11 cellular contexts compared by ENCODE assay signal in genomic region chr17:83064732-83065659, GRCh38. TPM values are rescaled to one million over a fixed set of nuclear protein-coding genes. Genes with fewer than 3 reads are reported as not detected.
A peak's percentile ranks its signal among the peaks of the same experiment; 100 is the strongest.
DNase-seq lines count a peak whose midpoint lies in the region; ATAC-seq and TF ChIP-seq lines count a peak whose summit lies in the region.
"Had no signal": no experiment of that assay in that cellular context is flagged by ENCODE, and none has a peak within 500 bp of the region (broad histone marks: within the 10 kb centered on the region; RNA-seq: fewer than 3 reads in every experiment).

No MANE protein-coding gene starts in this region.

- H3K4me3 Mint-ChIP-seq in natural killer cell: no peak overlapping the region

- H3K4me1 ChIP-seq in aorta (ENCODE audit: control insufficient read depth in 1 of 2, insufficient read depth in 2 of 2, low read length in 2 of 2): no peaks in the 10 kb centered on the region

- intact Hi-C loops in natural killer cell (cut with micrococcal nuclease) (no loop called here), aorta (cut with DNase I) (no loop called here)

- H3K27ac Mint-ChIP-seq in natural killer cell: no peak overlapping the region

- no peak overlapping the region for H3K27ac ChIP-seq in aorta (ENCODE audit: low read depth in 1 of 2, low read length in 2 of 2)
- H3K27ac ChIP-seq: BLaER1 treated with 17β-estradiol and CSF1 and Interleukin-3, amounts not matched to agents 10 nM and 100 nM had no signal

- TF ChIP-seq CTCF in natural killer cell (IDR thresholded peaks at IDR 0.05): no peak

- ATAC-seq in natural killer cell: no peak
- ATAC-seq in aorta (ENCODE audit: low FRiP score): no peak
- no peak for ATAC-seq in HG02678 (IDR thresholded peaks at IDR 0.05; ENCODE audit: unreplicated experiment)

- peaks cover 0 to 2% of the 10 kb centered on the region in 2 donors for H3K27me3 Mint-ChIP-seq in natural killer cell (ENCODE audit: low read depth in 2 of 2)

- H3K9me3 ChIP-seq in aorta (ENCODE audit: control insufficient read depth, low read length): no peaks in the 10 kb centered on the region
- H3K9me3 ChIP-seq: BLaER1 treated with 17β-estradiol and CSF1 and Interleukin-3, amounts not matched to agents 10 nM and 100 nM had no signal

- 90% methylated on average over 37 of the region's 37 CpGs for WGBS in aorta, 2 donors

- H3K36me3 ChIP-seq in aorta (ENCODE audit: control insufficient read depth in 1 of 2, insufficient read depth in 2 of 2, low read length in 1 of 2): no peaks in the 10 kb centered on the region
- H3K36me3 ChIP-seq: BLaER1 treated with 17β-estradiol and CSF1 and Interleukin-3, amounts not matched to agents 10 nM and 100 nM had no signal

- peak; percentile 1 for DNase-seq in stimulated activated CD4-positive, alpha-beta T cell treated with anti-CD3 and anti-CD28 coated beads, Interleukin-4, amount 100 ng/mL, for 1 hour
- DNase-seq in stimulated activated CD4-positive, alpha-beta T cell treated with anti-CD3 and anti-CD28 coated beads, Interleukin-15, amount 100 ng/mL, for 24 hours: no peak
- DNase-seq in dermis blood vessel endothelial cell (peak; percentile 68), natural killer cell (peak; percentile 11), aorta (peak; percentile 45 to 72), kidney glomerular epithelial cell (lab: John Stamatoyannopoulos, UW) (no peak)
- no peak for DNase-seq in stimulated activated CD4-positive, alpha-beta T cell treated with anti-CD3 and anti-CD28 coated beads, Interleukin-4, amount 100 ng/mL, for 24 hours
- DNase-seq: cerebellar nuclear complex, foreskin fibroblast had no signal

- H3K4me1 Mint-ChIP-seq in natural killer cell: peaks cover 4 to 16% of the 10 kb centered on the region in 2 donors

- no peaks in the 10 kb centered on the region for H3K9me3 Mint-ChIP-seq in natural killer cell

- no peak overlapping the region for H3K4me3 ChIP-seq in aorta (ENCODE audit: low read length in 2 of 2)
- H3K4me3 ChIP-seq: BLaER1 treated with 17β-estradiol and CSF1 and Interleukin-3, amounts not matched to agents 10 nM and 100 nM had no signal

- H3K27me3 ChIP-seq in aorta (ENCODE audit: control insufficient read depth in 1 of 2, insufficient read depth in 2 of 2, low read length in 1 of 2): no peaks in the 10 kb centered on the region
- H3K27me3 ChIP-seq: BLaER1 treated with 17β-estradiol and CSF1 and Interleukin-3, amounts not matched to agents 10 nM and 100 nM had no signal

- no peaks in the 10 kb centered on the region for H3K36me3 Mint-ChIP-seq in natural killer cell

RNA-seq across cellular contexts. Expression of gene METRNL, which starts 14.4 kb away (rescaled TPM):
- total RNA-seq in dermis blood vessel endothelial cell (80.6 and 85.3 TPM in 2 replicates), natural killer cell (100 to 1,000 TPM; 227 to 390 (median 325) TPM), aorta (100 to 1,000 TPM; 126 to 176 TPM)
- 10 to 100 TPM; 35.3 to 81.5 TPM for polyA plus RNA-seq in aorta

Comparison
In these comparisons a context has a peak if more than half of its experiments do, and no peak if none do; other contexts are left out.
1. DNase-seq: peak in stimulated activated CD4-positive, alpha-beta T cell treated with anti-CD3 and anti-CD28 coated beads, Interleukin-4, amount 100 ng/mL, for 1 hour (single experiment), dermis blood vessel endothelial cell (single experiment), natural killer cell (single experiment) and aorta (2 of 2); none in stimulated activated CD4-positive, alpha-beta T cell treated with anti-CD3 and anti-CD28 coated beads, Interleukin-15, amount 100 ng/mL, for 24 hours (single experiment), kidney glomerular epithelial cell (single experiment) and stimulated activated CD4-positive, alpha-beta T cell treated with anti-CD3 and anti-CD28 coated beads, Interleukin-4, amount 100 ng/mL, for 24 hours (single experiment).